In genomic region chr16:78163772-78164391, GRCh38 we compare ENCODE assay signal across 21 cellular contexts.
"Had no signal": no experiment of that assay in that cellular context is flagged by ENCODE, and none has a peak within 500 bp of the region (broad histone marks: within the 10 kb centered on the region; RNA-seq: fewer than 3 reads in every experiment).

No MANE protein-coding gene starts in this region.

- H3K4me1 ChIP-seq: body of pancreas, heart right ventricle, transverse colon, uterus had no signal

- H3K27me3 ChIP-seq: body of pancreas, heart right ventricle, transverse colon, uterus had no signal

- H3K9me3 ChIP-seq: body of pancreas, transverse colon, uterus had no signal

- H3K4me3 Mint-ChIP-seq: activated CD4-positive, alpha-beta memory T cell treated with anti-CD3 and anti-CD28 coated beads for 36 hours; activated naive CD4-positive, alpha-beta T cell treated with anti-CD3 and anti-CD28 coated beads for 36 hours; activated T-cell treated with anti-CD3 and anti-CD28 coated beads, Interleukin-2, amount 50 U/mL, for 72 hours; memory B cell; nephron; stimulated activated naive B cell treated with anti-CD40 and anti-IgM and Interleukin-4, amounts not matched to agents 10 μg/mL and 1 μg/mL and 100 μg/mL, for 72 hours; T-helper 17 cell had no signal

- H3K27ac ChIP-seq: body of pancreas, coronary artery, heart right ventricle, transverse colon, uterus had no signal

- H3K27ac Mint-ChIP-seq: activated CD4-positive, alpha-beta memory T cell treated with anti-CD3 and anti-CD28 coated beads for 36 hours; activated naive CD4-positive, alpha-beta T cell treated with anti-CD3 and anti-CD28 coated beads for 36 hours; memory B cell; stimulated activated naive B cell treated with anti-CD40 and anti-IgM and Interleukin-4, amounts not matched to agents 10 μg/mL and 1 μg/mL and 100 μg/mL, for 72 hours; T-helper 17 cell had no signal

- H3K4me3 ChIP-seq: body of pancreas, coronary artery, heart right ventricle, smooth muscle cell, transverse colon, uterus had no signal

- H3K4me1 Mint-ChIP-seq: memory B cell; nephron; stimulated activated naive B cell treated with anti-CD40 and anti-IgM and Interleukin-4, amounts not matched to agents 10 μg/mL and 1 μg/mL and 100 μg/mL, for 72 hours had no signal

- DNase-seq: activated CD4-positive, alpha-beta memory T cell treated with anti-CD3 and anti-CD28 coated beads for 36 hours; activated CD4-positive, alpha-beta T cell treated with anti-CD3 and anti-CD28 coated beads for 48 hours; activated effector memory CD4-positive, alpha-beta T cell treated with Interleukin-2 at 50 U/mL for 16 hours; activated naive CD4-positive, alpha-beta T cell treated with anti-CD3 and anti-CD28 coated beads for 36 hours; activated T-cell treated with anti-CD3 and anti-CD28 coated beads, Interleukin-2, amount 50 U/mL, for 72 hours; amygdala; body of pancreas; heart right ventricle; islet precursor cell; left cardiac atrium; stimulated activated CD4-positive, alpha-beta T cell treated with anti-CD3 and anti-CD28 coated beads, Interleukin-2, amount 100 ng/mL, for 48 hours; stimulated activated CD8-positive, alpha-beta memory T cell treated with anti-CD3 and anti-CD28 coated beads, Interleukin-4, amount 100 ng/mL, for 48 hours; stimulated activated naive B cell treated with anti-CD40 and anti-IgM and Interleukin-4, amounts not matched to agents 10 μg/mL and 1 μg/mL and 100 μg/mL, for 72 hours; T-helper 17 cell; transverse colon; uterus had no signal

- H3K36me3 ChIP-seq: heart right ventricle, transverse colon, uterus had no signal

- ATAC-seq: activated T-cell treated with anti-CD3 and anti-CD28 coated beads, Interleukin-2, amount 50 U/mL, for 72 hours; body of pancreas; heart right ventricle; left cardiac atrium; sciatic nerve; stimulated activated naive B cell treated with anti-CD40 and anti-IgM and Interleukin-4, amounts not matched to agents 10 μg/mL and 1 μg/mL and 100 μg/mL, for 72 hours; T-helper 17 cell had no signal

- H3K27me3 Mint-ChIP-seq: activated CD4-positive, alpha-beta memory T cell treated with anti-CD3 and anti-CD28 coated beads for 36 hours; memory B cell; stimulated activated naive B cell treated with anti-CD40 and anti-IgM and Interleukin-4, amounts not matched to agents 10 μg/mL and 1 μg/mL and 100 μg/mL, for 72 hours; T-helper 17 cell had no signal
